In the genomic region with DNA sequence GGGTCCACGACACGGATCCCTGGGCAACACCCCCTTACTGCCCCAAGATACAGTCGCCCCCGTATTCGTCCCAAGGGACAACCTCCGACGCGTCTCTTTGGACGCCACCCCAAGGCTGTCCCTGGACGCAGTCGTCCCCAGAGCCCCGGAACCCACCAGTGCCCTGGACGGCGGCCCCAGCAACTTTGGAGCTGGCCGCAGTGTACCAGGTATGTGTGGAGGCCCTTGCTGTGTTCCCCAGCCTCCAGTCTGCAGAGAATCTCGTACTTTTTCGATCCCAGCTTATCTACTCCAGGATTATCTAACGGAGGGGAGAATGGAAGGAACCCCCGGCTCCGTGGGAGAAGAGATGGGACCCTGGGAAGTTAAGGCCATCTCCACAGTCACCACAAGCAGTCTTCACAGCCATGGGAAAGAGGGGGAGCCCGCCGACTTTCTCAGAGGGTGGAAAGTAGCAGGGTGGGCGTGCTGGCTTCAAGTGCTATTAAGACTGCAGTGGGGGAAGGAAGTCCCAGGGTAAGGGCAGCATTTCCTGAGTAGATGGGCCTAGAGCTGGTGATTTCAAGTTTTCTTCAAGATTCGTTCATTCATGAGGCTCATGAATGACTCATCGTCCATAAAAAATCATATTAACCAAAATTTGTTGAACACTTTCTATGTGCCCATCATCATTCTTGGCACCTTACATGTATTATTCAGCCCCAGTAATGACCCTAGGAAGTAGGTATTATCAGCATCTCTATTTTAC, we compare ENCODE assay signal across 11 cellular contexts. TPM values are rescaled to one million over a fixed set of nuclear protein-coding genes. Genes with fewer than 3 reads are reported as not detected.
DNase-seq lines count a peak whose midpoint lies in the region; ATAC-seq and TF ChIP-seq lines count a peak whose summit lies in the region.
"Had no signal": no experiment of that assay in that cellular context is flagged by ENCODE, and none has a peak within 500 bp of the region (broad histone marks: within the 10 kb centered on the region; RNA-seq: fewer than 3 reads in every experiment).

No MANE protein-coding gene starts in this region.

- no peaks in the 10 kb centered on the region for H3K9me2 ChIP-seq in GM23338 (ENCODE audit: insufficient read depth)
- no peaks in the 10 kb centered on the region for H3K9me2 ChIP-seq in hepatocyte (replicated peaks; ENCODE audit: insufficient read depth)

- H3F3A ChIP-seq in GM23338 (replicated peaks; ENCODE audit: low read depth) = no peaks in the 10 kb centered on the region

- peak overlapping the region; percentile 97 for H2AFZ ChIP-seq in GM23338
- no peak overlapping the region for H2AFZ ChIP-seq in hepatocyte

- H3K4me1 Mint-ChIP-seq in GM23338 = peaks cover 3% of the 10 kb centered on the region
- H3K4me1 Mint-ChIP-seq in activated B cell treated with CpG ODN at 0.5 μM for 24 hours = peaks cover 21% of the 10 kb centered on the region

- H3K79me2 ChIP-seq in GM23338 (replicated peaks; ENCODE audit: insufficient read depth) (no peaks in the 10 kb centered on the region), hepatocyte (no peaks in the 10 kb centered on the region)

- H3K4me2 ChIP-seq in GM23338 (peak overlapping the region; percentile 81), hepatocyte (peak overlapping the region; percentile 89)

- TF ChIP-seq CTCF in GM23338 (conservative IDR thresholded peaks at IDR 0.05; ENCODE audit: low read depth in 2 of 2) = no peak
- TF ChIP-seq CTCF in activated B cell treated with CpG ODN at 0.5 μM for 24 hours (IDR thresholded peaks at IDR 0.05) = no peak
- TF ChIP-seq CTCF in hepatocyte (IDR thresholded peaks at IDR 0.05; ENCODE audit: poor library complexity) = no peak
- TF ChIP-seq CTCF in sigmoid colon (IDR thresholded peaks at IDR 0.05) = no peak
- no peak for TF ChIP-seq CTCF in brain microvascular endothelial cell (IDR thresholded peaks at IDR 0.05; ENCODE audit: low read depth, low read length, missing control alignments)

- DNase-seq in GM23338 (ENCODE audit: low spot score) (peak; percentile 40), activated B cell treated with CpG ODN at 0.5 μM for 24 hours (no peak), hepatocyte (ENCODE audit: low spot score) (no peak), sigmoid colon (no peak), NCI-H446 (lab: John Stamatoyannopoulos, UW) (no peak), kidney tubule cell (ENCODE audit: low spot score) (no peak), brain microvascular endothelial cell (no peak)
- DNase-seq: DND-41 had no signal

- H3K27ac ChIP-seq in GM23338 (ENCODE audit: low read depth) (no peak overlapping the region), hepatocyte (no peak overlapping the region), sigmoid colon (peak overlapping the region in 2 of 4 donors; percentile 60 to 62), brain microvascular endothelial cell (no peak overlapping the region)
- H3K27ac ChIP-seq: left lung had no signal

- peak overlapping the region; percentile 50 for H3K4me3 Mint-ChIP-seq in GM23338
- H3K4me3 Mint-ChIP-seq in activated B cell treated with CpG ODN at 0.5 μM for 24 hours = peak overlapping the region; percentile 44

- intact Hi-C loops in activated B cell treated with CpG ODN at 0.5 μM for 24 hours (cut with micrococcal nuclease) = loop anchor here (2.0 kb wide), 1 partner anchor 38 kb away; a partner anchor contains a TSS
- intact Hi-C loops in sigmoid colon (cut with DNase I) = no loop called here

- POLR2A ChIA-PET in activated B cell treated with CpG ODN at 0.5 μM for 24 hours (lab: Charles Lee) = interaction anchor here (0.6 kb wide), 1 partner anchor 420 kb away, joined by 4 read pairs; no protein-coding TSS in a partner anchor

- H3K27me3 Mint-ChIP-seq in GM23338 (ENCODE audit: insufficient read depth, low read depth, poor library complexity) (peaks cover 24% of the 10 kb centered on the region), activated B cell treated with CpG ODN at 0.5 μM for 24 hours (no peaks in the 10 kb centered on the region)

- H3K4me3 ChIP-seq in GM23338 (peak overlapping the region; percentile 55), hepatocyte (no peak overlapping the region), sigmoid colon (peak overlapping the region in 3 of 4 donors; percentile 38 to 47 (median 46)), brain microvascular endothelial cell (ENCODE audit: low read depth, low read length) (no peak overlapping the region)

- WGBS in hepatocyte (ENCODE audit: low lambda C conversion rate, missing lambda C conversion rate) = 82% methylated on average over 25 of the region's 25 CpGs
- 67 to 82% methylated on average over 25 of the region's 25 CpGs for WGBS in sigmoid colon, 2 donors

- ATAC-seq in GM23338 (peak; percentile 47), activated B cell treated with CpG ODN at 0.5 μM for 24 hours (ENCODE audit: low read depth) (no peak), GM19324 (IDR thresholded peaks at IDR 0.05; ENCODE audit: low FRiP score, unreplicated experiment) (no peak)

- peaks cover 40% of the 10 kb centered on the region for H3K27me3 ChIP-seq in GM23338 (ENCODE audit: insufficient read depth)
- H3K27me3 ChIP-seq in hepatocyte = no peaks in the 10 kb centered on the region
- H3K27me3 ChIP-seq in sigmoid colon = no peaks in the 10 kb centered on the region
- H3K27me3 ChIP-seq in brain microvascular endothelial cell (replicated peaks) = no peaks in the 10 kb centered on the region

- no peaks in the 10 kb centered on the region for H3K9me3 ChIP-seq in hepatocyte (ENCODE audit: low read depth)
- H3K9me3 ChIP-seq in sigmoid colon = no peaks in the 10 kb centered on the region
- H3K9me3 ChIP-seq: left lung had no signal

- no peak for TF ChIP-seq EP300 in sigmoid colon (IDR thresholded peaks at IDR 0.05)

- H3K9me3 Mint-ChIP-seq in GM23338 (no peaks in the 10 kb centered on the region), activated B cell treated with CpG ODN at 0.5 μM for 24 hours (no peaks in the 10 kb centered on the region)
- H3K9me3 Mint-ChIP-seq: activated naive CD4-positive, alpha-beta T cell treated with anti-CD3 and anti-CD28 coated beads, Interleukin-2, amount 50 U/mL, for 72 hours had no signal

- no peak for TF ChIP-seq POLR2A in sigmoid colon (IDR thresholded peaks at IDR 0.05)

- H3K27ac Mint-ChIP-seq in GM23338 (no peak overlapping the region), activated B cell treated with CpG ODN at 0.5 μM for 24 hours (no peak overlapping the region)
- H3K27ac Mint-ChIP-seq: activated naive CD4-positive, alpha-beta T cell treated with anti-CD3 and anti-CD28 coated beads, Interleukin-2, amount 50 U/mL, for 72 hours had no signal

- in situ Hi-C loops in brain microvascular endothelial cell (cut with HindIII; ENCODE audit: low pct_ligation_motif_present, low sequenced_read_pairs) = no loop called here

- H3K36me3 Mint-ChIP-seq in GM23338 (ENCODE audit: low read depth) (no peaks in the 10 kb centered on the region), activated B cell treated with CpG ODN at 0.5 μM for 24 hours (ENCODE audit: low read depth) (no peaks in the 10 kb centered on the region)
- H3K36me3 Mint-ChIP-seq: activated naive CD4-positive, alpha-beta T cell treated with anti-CD3 and anti-CD28 coated beads, Interleukin-2, amount 50 U/mL, for 72 hours had no signal

- H4K20me1 ChIP-seq in GM23338 (replicated peaks; ENCODE audit: insufficient read depth) = no peaks in the 10 kb centered on the region
- no peaks in the 10 kb centered on the region for H4K20me1 ChIP-seq in hepatocyte (ENCODE audit: insufficient read depth, poor library complexity, severe bottlenecking)

- H3K36me3 ChIP-seq in GM23338 (ENCODE audit: insufficient read depth) = no peaks in the 10 kb centered on the region
- H3K36me3 ChIP-seq in hepatocyte (replicated peaks; ENCODE audit: insufficient read depth, low read depth) = no peaks in the 10 kb centered on the region
- H3K36me3 ChIP-seq in sigmoid colon = no peaks in the 10 kb centered on the region
- no peaks in the 10 kb centered on the region for H3K36me3 ChIP-seq in brain microvascular endothelial cell (replicated peaks)
- H3K36me3 ChIP-seq: left lung had no signal

- CTCF ChIA-PET in activated B cell treated with CpG ODN at 0.5 μM for 24 hours (lab: Charles Lee) = interaction anchor here (1.1 kb wide), 1 partner anchor 98 kb away, joined by 7 read pairs; no protein-coding TSS in a partner anchor

- H3K4me1 ChIP-seq in GM23338 (ENCODE audit: insufficient read depth) (peaks cover 3% of the 10 kb centered on the region; the same call in 1 of the 2 replicates), hepatocyte (ENCODE audit: insufficient read depth) (peaks cover 17% of the 10 kb centered on the region), sigmoid colon (peaks cover 0 to 14% (median 13%) of the 10 kb centered on the region in 4 donors)

TF ChIP-seq in GM23338, 12 proteins besides CTCF, POLR2A, EP300 and RAD21 (continues in another document):
- no peak for TF ChIP-seq EZH2 (IDR thresholded peaks at IDR 0.05; ENCODE audit: low read depth, unreplicated experiment)
- TF ChIP-seq CREB1 (CRISPR knock-in tag; IDR thresholded peaks at IDR 0.05; ENCODE audit: low read depth) = no peak
- TF ChIP-seq EZH2phosphoT487 (IDR thresholded peaks at IDR 0.05; ENCODE audit: unreplicated experiment) = no peak

RNA-seq across cellular contexts. Expression of a gene that starts 1.1 kb away (rescaled TPM):
- 0.16 and 1.3 TPM in 2 replicates for total RNA-seq in GM23338 (2014; rRNA removed; shearing (Covaris generic))
- 0.24 and 0.68 TPM in 2 replicates for polyA plus RNA-seq in GM23338 (2016; fragmentation: Nextera tagmentation; extraction: Ambion mirVana)
- 0.40 TPM in 1 of 2 replicates, not detected in the other for total RNA-seq in activated B cell treated with CpG ODN at 0.5 μM for 24 hours
- total RNA-seq in hepatocyte = 0.30 and 1.2 TPM in 2 replicates
- not detected in 2 replicates for polyA plus RNA-seq in hepatocyte
- total RNA-seq in sigmoid colon = not detected
- 1 to 10 TPM in 2 of 3 donors, not detected in 1; 1.3 to 1.8 TPM for polyA plus RNA-seq in sigmoid colon
- total RNA-seq: activated naive CD4-positive, alpha-beta T cell treated with anti-CD3 and anti-CD28 coated beads, Interleukin-2, amount 50 U/mL, for 72 hours had no signal

RNA-seq across cellular contexts. Expression of a gene that starts 26.2 kb away (rescaled TPM):
- 0.21 TPM in 1 of 2 replicates, not detected in the other for total RNA-seq in GM23338 (2014; rRNA removed; shearing (Covaris generic))
- 0.91 TPM in 1 of 2 replicates, not detected in the other for polyA plus RNA-seq in GM23338 (2016; fragmentation: Nextera tagmentation; extraction: Ambion mirVana)
- 0.24 and 0.71 TPM in 2 replicates for total RNA-seq in activated B cell treated with CpG ODN at 0.5 μM for 24 hours
- total RNA-seq in hepatocyte = 0.48 and 0.50 TPM in 2 replicates
- 1.0 and 2.7 TPM in 2 replicates for polyA plus RNA-seq in hepatocyte
- total RNA-seq in sigmoid colon = 1 to 10 TPM; 2.7 to 8.4 (median 3.3) TPM
- polyA plus RNA-seq in sigmoid colon = 10 to 100 TPM in 1 of 3 donors, 1 to 10 TPM in 2; 2.7 to 10.2 (median 4.2) TPM

RNA-seq across cellular contexts. Expression of a gene that starts 37.4 kb away (rescaled TPM):
- 0.58 and 0.80 TPM in 2 replicates for total RNA-seq in GM23338 (2014; rRNA removed; shearing (Covaris generic))
- polyA plus RNA-seq in GM23338 (2016; fragmentation: Nextera tagmentation; extraction: Ambion mirVana) = 0.87 and 1.8 TPM in 2 replicates
- 4.5 and 4.8 TPM in 2 replicates for total RNA-seq in activated B cell treated with CpG ODN at 0.5 μM for 24 hours
- total RNA-seq in hepatocyte = 115 and 137 TPM in 2 replicates
- 123 and 166 TPM in 2 replicates for polyA plus RNA-seq in hepatocyte
- 10 to 100 TPM in 1 of 4 donors, 1 to 10 TPM in 3; 4.4 to 24.6 (median 6.2) TPM for total RNA-seq in sigmoid colon
- 100 to 1,000 TPM; 108 to 229 (median 166) TPM for polyA plus RNA-seq in sigmoid colon

Comparison
In these comparisons a context has a peak if more than half of its experiments do, and no peak if none do; other contexts are left out.
1. H3K4me3 ChIP-seq: peak in GM23338 (single experiment) and sigmoid colon (3 of 4); none in hepatocyte (single experiment) and brain microvascular endothelial cell (single experiment).